In the genomic region with DNA sequence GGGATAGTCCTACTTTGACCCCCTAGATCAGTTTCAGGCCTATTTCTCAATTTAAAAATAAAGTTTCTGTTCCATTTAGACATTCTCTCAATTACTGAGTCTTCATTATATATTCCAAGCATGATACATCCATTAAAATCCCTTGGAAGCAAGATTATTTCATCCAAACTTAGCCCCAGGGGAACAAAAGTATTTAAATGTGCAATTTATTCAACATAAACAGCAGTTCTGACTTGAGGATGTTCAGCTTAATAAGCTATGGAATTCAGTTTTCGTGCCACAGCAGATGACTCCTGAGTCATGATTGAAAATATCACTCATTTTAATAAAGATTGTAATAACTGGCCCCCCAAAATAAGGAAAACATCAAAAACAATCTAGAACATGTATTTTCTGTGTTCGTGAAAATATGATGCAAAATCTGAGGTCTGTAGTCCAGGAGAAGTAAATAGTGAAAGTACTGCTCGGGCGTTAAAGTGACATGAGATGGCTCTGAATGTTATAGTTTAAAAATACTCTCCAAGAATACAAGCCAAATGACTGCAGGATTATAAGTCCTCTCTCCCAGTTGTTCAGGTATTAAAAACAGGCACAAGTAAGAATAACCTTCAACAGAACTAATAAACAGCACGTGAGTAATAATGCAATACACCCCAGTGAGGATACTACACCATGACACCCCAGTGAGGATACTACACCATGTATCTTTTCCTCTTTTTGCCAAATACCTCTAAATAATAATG, we compare ENCODE assay signal across 1 cellular context.
TF ChIP-seq lines count a peak whose summit lies in the region.

No MANE protein-coding gene starts in this region.

TF ChIP-seq in K562, 482 proteins besides CTCF, POLR2A, EP300 and RAD21 (continued from another document):
- TF ChIP-seq MCM2 (IDR thresholded peaks at IDR 0.05; ENCODE audit: low read depth), result no peak
- TF ChIP-seq, protein P1, sequence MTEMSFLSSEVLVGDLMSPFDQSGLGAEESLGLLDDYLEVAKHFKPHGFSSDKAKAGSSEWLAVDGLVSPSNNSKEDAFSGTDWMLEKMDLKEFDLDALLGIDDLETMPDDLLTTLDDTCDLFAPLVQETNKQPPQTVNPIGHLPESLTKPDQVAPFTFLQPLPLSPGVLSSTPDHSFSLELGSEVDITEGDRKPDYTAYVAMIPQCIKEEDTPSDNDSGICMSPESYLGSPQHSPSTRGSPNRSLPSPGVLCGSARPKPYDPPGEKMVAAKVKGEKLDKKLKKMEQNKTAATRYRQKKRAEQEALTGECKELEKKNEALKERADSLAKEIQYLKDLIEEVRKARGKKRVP (CRISPR knock-in tag; IDR thresholded peaks at IDR 0.05), result no peak
- no peak for TF ChIP-seq CBFA2T2 (conservative IDR thresholded peaks at IDR 0.05)
- no peak for TF ChIP-seq TGIF2 (CRISPR knock-in tag; IDR thresholded peaks at IDR 0.05)
- no peak for TF ChIP-seq ZNF561 (CRISPR knock-in tag; conservative IDR thresholded peaks at IDR 0.05)
- TF ChIP-seq, protein P2, sequence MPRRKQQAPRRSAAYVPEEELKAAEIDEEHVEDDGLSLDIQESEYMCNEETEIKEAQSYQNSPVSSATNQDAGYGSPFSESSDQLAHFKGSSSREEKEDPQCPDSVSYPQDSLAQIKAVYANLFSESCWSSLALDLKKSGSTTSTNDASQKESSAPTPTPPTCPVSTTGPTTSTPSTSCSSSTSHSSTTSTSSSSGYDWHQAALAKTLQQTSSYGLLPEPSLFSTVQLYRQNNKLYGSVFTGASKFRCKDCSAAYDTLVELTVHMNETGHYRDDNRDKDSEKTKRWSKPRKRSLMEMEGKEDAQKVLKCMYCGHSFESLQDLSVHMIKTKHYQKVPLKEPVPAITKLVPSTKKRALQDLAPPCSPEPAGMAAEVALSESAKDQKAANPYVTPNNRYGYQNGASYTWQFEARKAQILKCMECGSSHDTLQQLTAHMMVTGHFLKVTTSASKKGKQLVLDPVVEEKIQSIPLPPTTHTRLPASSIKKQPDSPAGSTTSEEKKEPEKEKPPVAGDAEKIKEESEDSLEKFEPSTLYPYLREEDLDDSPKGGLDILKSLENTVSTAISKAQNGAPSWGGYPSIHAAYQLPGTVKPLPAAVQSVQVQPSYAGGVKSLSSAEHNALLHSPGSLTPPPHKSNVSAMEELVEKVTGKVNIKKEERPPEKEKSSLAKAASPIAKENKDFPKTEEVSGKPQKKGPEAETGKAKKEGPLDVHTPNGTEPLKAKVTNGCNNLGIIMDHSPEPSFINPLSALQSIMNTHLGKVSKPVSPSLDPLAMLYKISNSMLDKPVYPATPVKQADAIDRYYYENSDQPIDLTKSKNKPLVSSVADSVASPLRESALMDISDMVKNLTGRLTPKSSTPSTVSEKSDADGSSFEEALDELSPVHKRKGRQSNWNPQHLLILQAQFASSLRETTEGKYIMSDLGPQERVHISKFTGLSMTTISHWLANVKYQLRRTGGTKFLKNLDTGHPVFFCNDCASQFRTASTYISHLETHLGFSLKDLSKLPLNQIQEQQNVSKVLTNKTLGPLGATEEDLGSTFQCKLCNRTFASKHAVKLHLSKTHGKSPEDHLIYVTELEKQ (CRISPR knock-in tag; IDR thresholded peaks at IDR 0.05), result no peak
- TF ChIP-seq YY1 (IDR thresholded peaks at IDR 0.05; ENCODE audit: borderline replicate concordance in 1 of 3, control insufficient read depth in 1 of 3, extremely low read depth in 1 of 3, insufficient read depth in 3 of 3, insufficient read length in 1 of 3, insufficient replicate concordance in 2 of 3, low read depth in 1 of 3, low read length in 2 of 3), result no peak
- TF ChIP-seq CAMTA2 (CRISPR knock-in tag; conservative IDR thresholded peaks at IDR 0.05), result no peak
- TF ChIP-seq ZNF778 (CRISPR knock-in tag; IDR thresholded peaks at IDR 0.05), result no peak
